ENCODE assay signal across 1 cellular context in the genomic region with DNA sequence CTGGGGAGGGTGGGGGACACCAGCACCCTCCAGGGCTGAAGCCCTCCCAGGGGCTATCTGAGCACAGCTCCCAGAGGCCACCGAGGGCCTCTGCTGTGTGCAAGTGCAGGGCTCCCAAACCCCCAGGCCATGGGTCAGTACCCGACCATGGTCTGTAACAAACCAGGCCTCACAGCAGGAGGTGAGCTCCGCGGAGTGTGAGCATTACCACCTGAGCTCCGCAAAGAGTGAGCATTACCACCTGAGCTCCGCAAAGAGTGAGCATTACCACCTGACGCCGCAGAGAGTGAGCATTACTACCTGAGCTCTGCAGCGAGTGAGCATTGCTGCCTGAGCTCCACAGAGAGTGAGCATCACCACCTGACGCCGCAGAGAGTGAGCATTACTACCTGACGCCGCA.
TF ChIP-seq lines count a peak whose summit lies in the region.

No MANE protein-coding gene starts in this region.

TF ChIP-seq in GM23338, 12 proteins besides CTCF, POLR2A, EP300 and RAD21 (continued from another document):
- TF ChIP-seq, protein P1, sequence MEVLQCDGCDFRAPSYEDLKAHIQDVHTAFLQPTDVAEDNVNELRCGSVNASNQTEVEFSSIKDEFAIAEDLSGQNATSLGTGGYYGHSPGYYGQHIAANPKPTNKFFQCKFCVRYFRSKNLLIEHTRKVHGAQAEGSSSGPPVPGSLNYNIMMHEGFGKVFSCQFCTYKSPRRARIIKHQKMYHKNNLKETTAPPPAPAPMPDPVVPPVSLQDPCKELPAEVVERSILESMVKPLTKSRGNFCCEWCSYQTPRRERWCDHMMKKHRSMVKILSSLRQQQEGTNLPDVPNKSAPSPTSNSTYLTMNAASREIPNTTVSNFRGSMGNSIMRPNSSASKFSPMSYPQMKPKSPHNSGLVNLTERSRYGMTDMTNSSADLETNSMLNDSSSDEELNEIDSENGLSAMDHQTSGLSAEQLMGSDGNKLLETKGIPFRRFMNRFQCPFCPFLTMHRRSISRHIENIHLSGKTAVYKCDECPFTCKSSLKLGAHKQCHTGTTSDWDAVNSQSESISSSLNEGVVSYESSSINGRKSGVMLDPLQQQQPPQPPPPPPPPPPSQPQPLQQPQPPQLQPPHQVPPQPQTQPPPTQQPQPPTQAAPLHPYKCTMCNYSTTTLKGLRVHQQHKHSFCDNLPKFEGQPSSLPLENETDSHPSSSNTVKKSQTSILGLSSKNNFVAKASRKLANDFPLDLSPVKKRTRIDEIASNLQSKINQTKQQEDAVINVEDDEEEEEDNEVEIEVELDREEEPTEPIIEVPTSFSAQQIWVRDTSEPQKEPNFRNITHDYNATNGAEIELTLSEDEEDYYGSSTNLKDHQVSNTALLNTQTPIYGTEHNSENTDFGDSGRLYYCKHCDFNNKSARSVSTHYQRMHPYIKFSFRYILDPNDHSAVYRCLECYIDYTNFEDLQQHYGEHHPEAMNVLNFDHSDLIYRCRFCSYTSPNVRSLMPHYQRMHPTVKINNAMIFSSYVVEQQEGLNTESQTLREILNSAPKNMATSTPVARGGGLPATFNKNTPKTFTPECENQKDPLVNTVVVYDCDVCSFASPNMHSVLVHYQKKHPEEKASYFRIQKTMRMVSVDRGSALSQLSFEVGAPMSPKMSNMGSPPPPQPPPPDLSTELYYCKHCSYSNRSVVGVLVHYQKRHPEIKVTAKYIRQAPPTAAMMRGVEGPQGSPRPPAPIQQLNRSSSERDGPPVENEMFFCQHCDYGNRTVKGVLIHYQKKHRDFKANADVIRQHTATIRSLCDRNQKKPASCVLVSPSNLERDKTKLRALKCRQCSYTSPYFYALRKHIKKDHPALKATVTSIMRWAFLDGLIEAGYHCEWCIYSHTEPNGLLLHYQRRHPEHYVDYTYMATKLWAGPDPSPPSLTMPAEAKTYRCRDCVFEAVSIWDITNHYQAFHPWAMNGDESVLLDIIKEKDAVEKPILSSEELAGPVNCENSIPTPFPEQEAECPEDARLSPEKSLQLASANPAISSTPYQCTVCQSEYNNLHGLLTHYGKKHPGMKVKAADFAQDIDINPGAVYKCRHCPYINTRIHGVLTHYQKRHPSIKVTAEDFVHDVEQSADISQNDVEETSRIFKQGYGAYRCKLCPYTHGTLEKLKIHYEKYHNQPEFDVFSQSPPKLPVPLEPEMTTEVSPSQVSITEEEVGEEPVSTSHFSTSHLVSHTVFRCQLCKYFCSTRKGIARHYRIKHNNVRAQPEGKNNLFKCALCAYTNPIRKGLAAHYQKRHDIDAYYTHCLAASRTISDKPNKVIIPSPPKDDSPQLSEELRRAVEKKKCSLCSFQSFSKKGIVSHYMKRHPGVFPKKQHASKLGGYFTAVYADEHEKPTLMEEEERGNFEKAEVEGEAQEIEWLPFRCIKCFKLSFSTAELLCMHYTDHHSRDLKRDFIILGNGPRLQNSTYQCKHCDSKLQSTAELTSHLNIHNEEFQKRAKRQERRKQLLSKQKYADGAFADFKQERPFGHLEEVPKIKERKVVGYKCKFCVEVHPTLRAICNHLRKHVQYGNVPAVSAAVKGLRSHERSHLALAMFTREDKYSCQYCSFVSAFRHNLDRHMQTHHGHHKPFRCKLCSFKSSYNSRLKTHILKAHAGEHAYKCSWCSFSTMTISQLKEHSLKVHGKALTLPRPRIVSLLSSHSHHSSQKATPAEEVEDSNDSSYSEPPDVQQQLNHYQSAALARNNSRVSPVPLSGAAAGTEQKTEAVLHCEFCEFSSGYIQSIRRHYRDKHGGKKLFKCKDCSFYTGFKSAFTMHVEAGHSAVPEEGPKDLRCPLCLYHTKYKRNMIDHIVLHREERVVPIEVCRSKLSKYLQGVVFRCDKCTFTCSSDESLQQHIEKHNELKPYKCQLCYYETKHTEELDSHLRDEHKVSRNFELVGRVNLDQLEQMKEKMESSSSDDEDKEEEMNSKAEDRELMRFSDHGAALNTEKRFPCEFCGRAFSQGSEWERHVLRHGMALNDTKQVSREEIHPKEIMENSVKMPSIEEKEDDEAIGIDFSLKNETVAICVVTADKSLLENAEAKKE (CRISPR knock-in tag; IDR thresholded peaks at IDR 0.05) = no peak
- TF ChIP-seq POLR2AphosphoS5 (IDR thresholded peaks at IDR 0.05; ENCODE audit: low read depth) = no peak
- no peak for TF ChIP-seq CREB1 (CRISPR knock-in tag; IDR thresholded peaks at IDR 0.05; ENCODE audit: low read depth)
- TF ChIP-seq STAT1 (IDR thresholded peaks at IDR 0.05; ENCODE audit: unreplicated experiment) = no peak
- TF ChIP-seq, protein P2, sequence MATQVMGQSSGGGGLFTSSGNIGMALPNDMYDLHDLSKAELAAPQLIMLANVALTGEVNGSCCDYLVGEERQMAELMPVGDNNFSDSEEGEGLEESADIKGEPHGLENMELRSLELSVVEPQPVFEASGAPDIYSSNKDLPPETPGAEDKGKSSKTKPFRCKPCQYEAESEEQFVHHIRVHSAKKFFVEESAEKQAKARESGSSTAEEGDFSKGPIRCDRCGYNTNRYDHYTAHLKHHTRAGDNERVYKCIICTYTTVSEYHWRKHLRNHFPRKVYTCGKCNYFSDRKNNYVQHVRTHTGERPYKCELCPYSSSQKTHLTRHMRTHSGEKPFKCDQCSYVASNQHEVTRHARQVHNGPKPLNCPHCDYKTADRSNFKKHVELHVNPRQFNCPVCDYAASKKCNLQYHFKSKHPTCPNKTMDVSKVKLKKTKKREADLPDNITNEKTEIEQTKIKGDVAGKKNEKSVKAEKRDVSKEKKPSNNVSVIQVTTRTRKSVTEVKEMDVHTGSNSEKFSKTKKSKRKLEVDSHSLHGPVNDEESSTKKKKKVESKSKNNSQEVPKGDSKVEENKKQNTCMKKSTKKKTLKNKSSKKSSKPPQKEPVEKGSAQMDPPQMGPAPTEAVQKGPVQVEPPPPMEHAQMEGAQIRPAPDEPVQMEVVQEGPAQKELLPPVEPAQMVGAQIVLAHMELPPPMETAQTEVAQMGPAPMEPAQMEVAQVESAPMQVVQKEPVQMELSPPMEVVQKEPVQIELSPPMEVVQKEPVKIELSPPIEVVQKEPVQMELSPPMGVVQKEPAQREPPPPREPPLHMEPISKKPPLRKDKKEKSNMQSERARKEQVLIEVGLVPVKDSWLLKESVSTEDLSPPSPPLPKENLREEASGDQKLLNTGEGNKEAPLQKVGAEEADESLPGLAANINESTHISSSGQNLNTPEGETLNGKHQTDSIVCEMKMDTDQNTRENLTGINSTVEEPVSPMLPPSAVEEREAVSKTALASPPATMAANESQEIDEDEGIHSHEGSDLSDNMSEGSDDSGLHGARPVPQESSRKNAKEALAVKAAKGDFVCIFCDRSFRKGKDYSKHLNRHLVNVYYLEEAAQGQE (IDR thresholded peaks at IDR 0.05; ENCODE audit: unreplicated experiment) = no peak
- no peak for TF ChIP-seq JUNB (IDR thresholded peaks at IDR 0.05; ENCODE audit: unreplicated experiment)
- TF ChIP-seq EZH2phosphoT487 (IDR thresholded peaks at IDR 0.05; ENCODE audit: unreplicated experiment) = no peak
